In the genomic region with DNA sequence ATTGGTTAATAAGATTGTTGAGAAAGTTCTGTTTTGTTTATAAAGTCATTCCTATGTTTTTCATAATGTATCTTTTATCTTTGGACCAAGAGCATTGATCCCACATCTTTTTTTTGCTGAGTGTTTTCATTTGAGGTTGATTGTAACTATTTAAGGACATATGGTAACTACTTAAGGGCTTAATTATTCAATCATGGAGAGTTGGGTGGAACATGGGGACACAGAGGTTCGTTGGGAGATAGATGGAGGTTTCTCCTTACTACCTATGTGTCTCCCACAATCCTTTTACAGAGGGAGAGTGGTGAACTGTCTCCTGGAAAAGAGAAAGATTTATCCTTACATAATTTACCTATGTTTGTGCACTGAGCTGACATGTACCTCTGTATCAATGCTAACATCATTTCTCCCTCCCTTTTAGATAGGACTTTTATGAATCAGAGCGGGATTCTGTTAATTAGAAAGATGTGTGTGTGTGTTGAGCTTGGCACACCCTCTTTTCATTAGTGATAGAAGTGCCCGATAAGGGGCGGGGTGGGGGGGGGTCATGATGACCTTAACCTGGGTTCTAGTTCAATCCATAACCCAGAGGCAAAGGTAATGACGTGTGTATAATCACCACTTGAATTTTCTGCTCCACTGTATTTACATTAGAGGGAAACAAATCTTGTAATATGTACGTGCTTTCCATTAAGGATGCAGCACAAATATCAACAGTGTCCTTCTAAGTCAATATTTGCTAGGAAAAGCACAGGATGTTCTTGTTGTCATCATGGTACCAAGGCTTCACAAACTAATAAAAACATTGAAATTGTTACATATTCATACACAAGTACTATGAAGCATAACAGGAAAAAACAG, we compare ENCODE assay signal across 1 cellular context.
TF ChIP-seq lines count a peak whose summit lies in the region.

No MANE protein-coding gene starts in this region.

TF ChIP-seq in HepG2, 621 proteins besides CTCF, POLR2A, EP300 and RAD21 (continued from another document):
- TF ChIP-seq, protein P1, sequence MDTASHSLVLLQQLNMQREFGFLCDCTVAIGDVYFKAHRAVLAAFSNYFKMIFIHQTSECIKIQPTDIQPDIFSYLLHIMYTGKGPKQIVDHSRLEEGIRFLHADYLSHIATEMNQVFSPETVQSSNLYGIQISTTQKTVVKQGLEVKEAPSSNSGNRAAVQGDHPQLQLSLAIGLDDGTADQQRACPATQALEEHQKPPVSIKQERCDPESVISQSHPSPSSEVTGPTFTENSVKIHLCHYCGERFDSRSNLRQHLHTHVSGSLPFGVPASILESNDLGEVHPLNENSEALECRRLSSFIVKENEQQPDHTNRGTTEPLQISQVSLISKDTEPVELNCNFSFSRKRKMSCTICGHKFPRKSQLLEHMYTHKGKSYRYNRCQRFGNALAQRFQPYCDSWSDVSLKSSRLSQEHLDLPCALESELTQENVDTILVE (CRISPR knock-in tag; IDR thresholded peaks at IDR 0.05): no peak
- TF ChIP-seq ZNF577 (CRISPR knock-in tag; IDR thresholded peaks at IDR 0.05; ENCODE audit: borderline replicate concordance, low read depth) (no peak), ZNF432 (CRISPR knock-in tag; IDR thresholded peaks at IDR 0.05; ENCODE audit: borderline replicate concordance) (no peak), ZNF510 (CRISPR knock-in tag; IDR thresholded peaks at IDR 0.05; ENCODE audit: low read depth) (no peak), GTF2F1 (IDR thresholded peaks at IDR 0.05; ENCODE audit: low read length) (no peak), SUZ12 (IDR thresholded peaks at IDR 0.05; ENCODE audit: low read depth, low read length) (no peak), ZNF720 (CRISPR knock-in tag; IDR thresholded peaks at IDR 0.05) (no peak), PHF20 (CRISPR knock-in tag; IDR thresholded peaks at IDR 0.05) (no peak), KMT2A (CRISPR knock-in tag; IDR thresholded peaks at IDR 0.05) (no peak), ZNF543 (CRISPR knock-in tag; IDR thresholded peaks at IDR 0.05) (no peak), AHR (CRISPR knock-in tag; IDR thresholded peaks at IDR 0.05) (no peak), ZNF7 (CRISPR knock-in tag; IDR thresholded peaks at IDR 0.05) (no peak), KDM1A (CRISPR knock-in tag; IDR thresholded peaks at IDR 0.05) (no peak), HOXD1 (CRISPR knock-in tag; IDR thresholded peaks at IDR 0.05) (peak; percentile 56; the same call in 1 of the 2 replicates), HOXA9 (CRISPR knock-in tag; IDR thresholded peaks at IDR 0.05; ENCODE audit: borderline replicate concordance) (no peak), ZKSCAN8 (CRISPR knock-in tag; IDR thresholded peaks at IDR 0.05; ENCODE audit: borderline replicate concordance) (peak; percentile 59; the same call in 1 of the 2 replicates), HOXA7 (CRISPR knock-in tag; IDR thresholded peaks at IDR 0.05) (no peak), SIN3B (IDR thresholded peaks at IDR 0.05; ENCODE audit: low read length) (no peak), ZNF274 (CRISPR knock-in tag; IDR thresholded peaks at IDR 0.05) (no peak), FOXP1 (IDR thresholded peaks at IDR 0.05) (peak; percentile 89), FOXP1 (CRISPR knock-in tag; IDR thresholded peaks at IDR 0.05) (peak; percentile 100), ZFP62 (CRISPR knock-in tag; IDR thresholded peaks at IDR 0.05) (no peak), NFE2L1 (CRISPR knock-in tag; IDR thresholded peaks at IDR 0.05; ENCODE audit: borderline replicate concordance) (no peak), AGO2 (optimal IDR thresholded peaks at IDR 0.05; ENCODE audit: low read depth, low read length) (no peak), THAP11 (CRISPR knock-in tag; IDR thresholded peaks at IDR 0.05) (peak; percentile 16; the same call in 1 of the 2 replicates), ZNF10 (CRISPR knock-in tag; IDR thresholded peaks at IDR 0.05; ENCODE audit: borderline replicate concordance, low read depth) (no peak), NCOA5 (CRISPR knock-in tag; IDR thresholded peaks at IDR 0.05) (no peak), FLYWCH1 (CRISPR knock-in tag; IDR thresholded peaks at IDR 0.05) (no peak), HES4 (CRISPR knock-in tag; IDR thresholded peaks at IDR 0.05; ENCODE audit: borderline replicate concordance) (no peak), HNRNPK (IDR thresholded peaks at IDR 0.05; ENCODE audit: low read depth, low read length, poor library complexity, severe bottlenecking) (no peak), ZNF501 (CRISPR knock-in tag; IDR thresholded peaks at IDR 0.05) (no peak), ZFP36 (IDR thresholded peaks at IDR 0.05; ENCODE audit: borderline replicate concordance, low read depth, low read length, partially characterized antibody) (no peak), KDM6A (CRISPR knock-in tag; IDR thresholded peaks at IDR 0.05; ENCODE audit: low read depth) (peak; percentile 67), SRSF1 (optimal IDR thresholded peaks at IDR 0.05; ENCODE audit: low read depth, low read length) (no peak), ZNF441 (CRISPR knock-in tag; IDR thresholded peaks at IDR 0.05; ENCODE audit: borderline replicate concordance) (no peak), ZNF839 (CRISPR knock-in tag; IDR thresholded peaks at IDR 0.05; ENCODE audit: borderline replicate concordance) (no peak), ZNF644 (CRISPR knock-in tag; IDR thresholded peaks at IDR 0.05; ENCODE audit: low read depth) (no peak)
- TF ChIP-seq, protein P2, sequence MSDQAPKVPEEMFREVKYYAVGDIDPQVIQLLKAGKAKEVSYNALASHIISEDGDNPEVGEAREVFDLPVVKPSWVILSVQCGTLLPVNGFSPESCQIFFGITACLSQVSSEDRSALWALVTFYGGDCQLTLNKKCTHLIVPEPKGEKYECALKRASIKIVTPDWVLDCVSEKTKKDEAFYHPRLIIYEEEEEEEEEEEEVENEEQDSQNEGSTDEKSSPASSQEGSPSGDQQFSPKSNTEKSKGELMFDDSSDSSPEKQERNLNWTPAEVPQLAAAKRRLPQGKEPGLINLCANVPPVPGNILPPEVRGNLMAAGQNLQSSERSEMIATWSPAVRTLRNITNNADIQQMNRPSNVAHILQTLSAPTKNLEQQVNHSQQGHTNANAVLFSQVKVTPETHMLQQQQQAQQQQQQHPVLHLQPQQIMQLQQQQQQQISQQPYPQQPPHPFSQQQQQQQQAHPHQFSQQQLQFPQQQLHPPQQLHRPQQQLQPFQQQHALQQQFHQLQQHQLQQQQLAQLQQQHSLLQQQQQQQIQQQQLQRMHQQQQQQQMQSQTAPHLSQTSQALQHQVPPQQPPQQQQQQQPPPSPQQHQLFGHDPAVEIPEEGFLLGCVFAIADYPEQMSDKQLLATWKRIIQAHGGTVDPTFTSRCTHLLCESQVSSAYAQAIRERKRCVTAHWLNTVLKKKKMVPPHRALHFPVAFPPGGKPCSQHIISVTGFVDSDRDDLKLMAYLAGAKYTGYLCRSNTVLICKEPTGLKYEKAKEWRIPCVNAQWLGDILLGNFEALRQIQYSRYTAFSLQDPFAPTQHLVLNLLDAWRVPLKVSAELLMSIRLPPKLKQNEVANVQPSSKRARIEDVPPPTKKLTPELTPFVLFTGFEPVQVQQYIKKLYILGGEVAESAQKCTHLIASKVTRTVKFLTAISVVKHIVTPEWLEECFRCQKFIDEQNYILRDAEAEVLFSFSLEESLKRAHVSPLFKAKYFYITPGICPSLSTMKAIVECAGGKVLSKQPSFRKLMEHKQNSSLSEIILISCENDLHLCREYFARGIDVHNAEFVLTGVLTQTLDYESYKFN (CRISPR knock-in tag; conservative IDR thresholded peaks at IDR 0.05): peak; percentile 81
- TF ChIP-seq, protein P3, sequence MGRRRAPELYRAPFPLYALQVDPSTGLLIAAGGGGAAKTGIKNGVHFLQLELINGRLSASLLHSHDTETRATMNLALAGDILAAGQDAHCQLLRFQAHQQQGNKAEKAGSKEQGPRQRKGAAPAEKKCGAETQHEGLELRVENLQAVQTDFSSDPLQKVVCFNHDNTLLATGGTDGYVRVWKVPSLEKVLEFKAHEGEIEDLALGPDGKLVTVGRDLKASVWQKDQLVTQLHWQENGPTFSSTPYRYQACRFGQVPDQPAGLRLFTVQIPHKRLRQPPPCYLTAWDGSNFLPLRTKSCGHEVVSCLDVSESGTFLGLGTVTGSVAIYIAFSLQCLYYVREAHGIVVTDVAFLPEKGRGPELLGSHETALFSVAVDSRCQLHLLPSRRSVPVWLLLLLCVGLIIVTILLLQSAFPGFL (CRISPR knock-in tag; IDR thresholded peaks at IDR 0.05): no peak
- TF ChIP-seq, protein P4, sequence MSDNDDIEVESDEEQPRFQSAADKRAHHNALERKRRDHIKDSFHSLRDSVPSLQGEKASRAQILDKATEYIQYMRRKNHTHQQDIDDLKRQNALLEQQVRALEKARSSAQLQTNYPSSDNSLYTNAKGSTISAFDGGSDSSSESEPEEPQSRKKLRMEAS (IDR thresholded peaks at IDR 0.05): no peak
- TF ChIP-seq, protein P5, sequence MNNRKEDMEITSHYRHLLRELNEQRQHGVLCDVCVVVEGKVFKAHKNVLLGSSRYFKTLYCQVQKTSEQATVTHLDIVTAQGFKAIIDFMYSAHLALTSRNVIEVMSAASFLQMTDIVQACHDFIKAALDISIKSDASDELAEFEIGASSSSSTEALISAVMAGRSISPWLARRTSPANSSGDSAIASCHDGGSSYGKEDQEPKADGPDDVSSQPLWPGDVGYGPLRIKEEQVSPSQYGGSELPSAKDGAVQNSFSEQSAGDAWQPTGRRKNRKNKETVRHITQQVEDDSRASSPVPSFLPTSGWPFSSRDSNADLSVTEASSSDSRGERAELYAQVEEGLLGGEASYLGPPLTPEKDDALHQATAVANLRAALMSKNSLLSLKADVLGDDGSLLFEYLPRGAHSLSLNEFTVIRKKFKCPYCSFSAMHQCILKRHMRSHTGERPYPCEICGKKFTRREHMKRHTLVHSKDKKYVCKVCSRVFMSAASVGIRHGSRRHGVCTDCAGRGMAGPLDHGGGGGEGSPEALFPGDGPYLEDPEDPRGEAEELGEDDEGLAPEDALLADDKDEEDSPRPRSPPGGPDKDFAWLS (CRISPR knock-in tag; IDR thresholded peaks at IDR 0.05; ENCODE audit: borderline replicate concordance): no peak
- TF ChIP-seq, protein P6, sequence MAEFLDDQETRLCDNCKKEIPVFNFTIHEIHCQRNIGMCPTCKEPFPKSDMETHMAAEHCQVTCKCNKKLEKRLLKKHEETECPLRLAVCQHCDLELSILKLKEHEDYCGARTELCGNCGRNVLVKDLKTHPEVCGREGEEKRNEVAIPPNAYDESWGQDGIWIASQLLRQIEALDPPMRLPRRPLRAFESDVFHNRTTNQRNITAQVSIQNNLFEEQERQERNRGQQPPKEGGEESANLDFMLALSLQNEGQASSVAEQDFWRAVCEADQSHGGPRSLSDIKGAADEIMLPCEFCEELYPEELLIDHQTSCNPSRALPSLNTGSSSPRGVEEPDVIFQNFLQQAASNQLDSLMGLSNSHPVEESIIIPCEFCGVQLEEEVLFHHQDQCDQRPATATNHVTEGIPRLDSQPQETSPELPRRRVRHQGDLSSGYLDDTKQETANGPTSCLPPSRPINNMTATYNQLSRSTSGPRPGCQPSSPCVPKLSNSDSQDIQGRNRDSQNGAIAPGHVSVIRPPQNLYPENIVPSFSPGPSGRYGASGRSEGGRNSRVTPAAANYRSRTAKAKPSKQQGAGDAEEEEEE (CRISPR knock-in tag; IDR thresholded peaks at IDR 0.05; ENCODE audit: borderline replicate concordance): no peak
- TF ChIP-seq, protein P7, sequence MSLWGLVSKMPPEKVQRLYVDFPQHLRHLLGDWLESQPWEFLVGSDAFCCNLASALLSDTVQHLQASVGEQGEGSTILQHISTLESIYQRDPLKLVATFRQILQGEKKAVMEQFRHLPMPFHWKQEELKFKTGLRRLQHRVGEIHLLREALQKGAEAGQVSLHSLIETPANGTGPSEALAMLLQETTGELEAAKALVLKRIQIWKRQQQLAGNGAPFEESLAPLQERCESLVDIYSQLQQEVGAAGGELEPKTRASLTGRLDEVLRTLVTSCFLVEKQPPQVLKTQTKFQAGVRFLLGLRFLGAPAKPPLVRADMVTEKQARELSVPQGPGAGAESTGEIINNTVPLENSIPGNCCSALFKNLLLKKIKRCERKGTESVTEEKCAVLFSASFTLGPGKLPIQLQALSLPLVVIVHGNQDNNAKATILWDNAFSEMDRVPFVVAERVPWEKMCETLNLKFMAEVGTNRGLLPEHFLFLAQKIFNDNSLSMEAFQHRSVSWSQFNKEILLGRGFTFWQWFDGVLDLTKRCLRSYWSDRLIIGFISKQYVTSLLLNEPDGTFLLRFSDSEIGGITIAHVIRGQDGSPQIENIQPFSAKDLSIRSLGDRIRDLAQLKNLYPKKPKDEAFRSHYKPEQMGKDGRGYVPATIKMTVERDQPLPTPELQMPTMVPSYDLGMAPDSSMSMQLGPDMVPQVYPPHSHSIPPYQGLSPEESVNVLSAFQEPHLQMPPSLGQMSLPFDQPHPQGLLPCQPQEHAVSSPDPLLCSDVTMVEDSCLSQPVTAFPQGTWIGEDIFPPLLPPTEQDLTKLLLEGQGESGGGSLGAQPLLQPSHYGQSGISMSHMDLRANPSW (CRISPR knock-in tag; IDR thresholded peaks at IDR 0.05; ENCODE audit: borderline replicate concordance): no peak
- TF ChIP-seq, protein P8, sequence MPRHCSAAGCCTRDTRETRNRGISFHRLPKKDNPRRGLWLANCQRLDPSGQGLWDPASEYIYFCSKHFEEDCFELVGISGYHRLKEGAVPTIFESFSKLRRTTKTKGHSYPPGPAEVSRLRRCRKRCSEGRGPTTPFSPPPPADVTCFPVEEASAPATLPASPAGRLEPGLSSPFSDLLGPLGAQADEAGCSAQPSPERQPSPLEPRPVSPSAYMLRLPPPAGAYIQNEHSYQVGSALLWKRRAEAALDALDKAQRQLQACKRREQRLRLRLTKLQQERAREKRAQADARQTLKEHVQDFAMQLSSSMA (CRISPR knock-in tag; IDR thresholded peaks at IDR 0.05): no peak
